14 cellular contexts compared by ENCODE assay signal in the genomic region with DNA sequence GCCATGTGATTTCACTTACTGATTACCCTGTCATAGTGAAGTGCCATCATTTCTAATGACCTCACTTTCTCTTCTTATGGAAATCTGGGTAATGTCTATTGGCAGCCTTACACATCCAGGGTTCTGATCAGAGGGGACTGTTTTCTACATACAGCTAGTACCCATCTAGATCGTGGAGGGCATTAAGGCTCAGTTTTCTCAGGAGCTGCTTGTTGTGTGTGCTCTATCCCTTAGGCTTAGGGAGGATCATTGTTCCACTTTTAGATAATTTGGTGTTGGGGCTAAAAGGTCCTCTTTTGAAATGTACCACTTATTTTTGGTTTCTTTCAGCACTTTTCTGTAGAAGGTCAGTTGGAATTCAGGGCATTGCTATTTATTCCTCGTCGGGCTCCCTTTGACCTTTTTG. TPM values are rescaled to one million over a fixed set of nuclear protein-coding genes. Genes with fewer than 3 reads are reported as not detected.
DNase-seq lines count a peak whose midpoint lies in the region; ATAC-seq and TF ChIP-seq lines count a peak whose summit lies in the region.
"Had no signal": no experiment of that assay in that cellular context is flagged by ENCODE, and none has a peak within 500 bp of the region (broad histone marks: within the 10 kb centered on the region; RNA-seq: fewer than 3 reads in every experiment).

No MANE protein-coding gene starts in this region.

- 95% methylated on average over 3 of the region's 3 CpGs for WGBS in HUES64
- WGBS in adrenal gland, 4 donors, result 41 to 55% (median 49%) methylated on average over 3 of the region's 3 CpGs
- WGBS in psoas muscle, 3 donors, result 54 to 80% (median 59%) methylated on average over 3 of the region's 3 CpGs

- peak overlapping the region; percentile 100 for H3K27ac Mint-ChIP-seq in activated T-cell treated with anti-CD3 and anti-CD28 coated beads, Interleukin-2, amount 50 U/mL, for 24 hours

- CTCF ChIA-PET in HEK293T (lab: Yijun Ruan, JAX), result no interaction called here

- peaks cover 80% of the 10 kb centered on the region for H3K36me3 ChIP-seq in HUES64 (ENCODE audit: insufficient read depth, low read length)
- peaks cover 0 to 77% of the 10 kb centered on the region in 2 donors for H3K36me3 ChIP-seq in adrenal gland (replicated peaks in 1 of 2)
- peaks cover 20 to 79% of the 10 kb centered on the region in 2 donors for H3K36me3 ChIP-seq in psoas muscle (ENCODE audit: insufficient read depth in 1 of 2, low read depth in 1 of 2)
- H3K36me3 ChIP-seq: uterus had no signal

- intact Hi-C loops in adrenal gland (cut with DNase I), result no loop called here
- intact Hi-C loops in psoas muscle (cut with DNase I), result no loop called here

- H3K4me1 Mint-ChIP-seq in activated T-cell treated with anti-CD3 and anti-CD28 coated beads, Interleukin-2, amount 50 U/mL, for 24 hours (ENCODE audit: low read depth), result peaks cover 71% of the 10 kb centered on the region

- no peak for ATAC-seq in psoas muscle
- ATAC-seq: pancreas had no signal

- H3K4me1 ChIP-seq in HUES64 (ENCODE audit: insufficient read depth, low read length), result peaks cover 15% of the 10 kb centered on the region; the same call in 1 of the 2 replicates
- H3K4me1 ChIP-seq in adrenal gland (replicated peaks in 1 of 2), result peaks cover 16 to 44% of the 10 kb centered on the region in 2 donors
- H3K4me1 ChIP-seq in psoas muscle, result peaks cover 43% of the 10 kb centered on the region

- no peaks in the 10 kb centered on the region for H3K27me3 Mint-ChIP-seq in activated T-cell treated with anti-CD3 and anti-CD28 coated beads, Interleukin-2, amount 50 U/mL, for 24 hours

- H3K36me3 Mint-ChIP-seq in activated T-cell treated with anti-CD3 and anti-CD28 coated beads, Interleukin-2, amount 50 U/mL, for 24 hours (ENCODE audit: low read depth), result peaks cover 94% of the 10 kb centered on the region

- TF ChIP-seq CTCF in adrenal gland (IDR thresholded peaks at IDR 0.05), result no peak
- TF ChIP-seq CTCF in psoas muscle (IDR thresholded peaks at IDR 0.05), result no peak
- TF ChIP-seq CTCF in foreskin fibroblast (IDR thresholded peaks at IDR 0.05; ENCODE audit: low read depth, low read length), result no peak

- H3K9me3 ChIP-seq in HUES64 (ENCODE audit: insufficient read depth, low read depth, low read length) (no peaks in the 10 kb centered on the region), adrenal gland (replicated peaks in 1 of 3) (no peaks in the 10 kb centered on the region), psoas muscle (no peaks in the 10 kb centered on the region)
- H3K9me3 ChIP-seq: pancreas, uterus had no signal

- H3K9me3 Mint-ChIP-seq in activated T-cell treated with anti-CD3 and anti-CD28 coated beads, Interleukin-2, amount 50 U/mL, for 24 hours, result no peaks in the 10 kb centered on the region

- POLR2A ChIA-PET in HEK293T (lab: Yijun Ruan, JAX), result no interaction called here

- peak overlapping the region; percentile 98 for H3K4me3 Mint-ChIP-seq in activated T-cell treated with anti-CD3 and anti-CD28 coated beads, Interleukin-2, amount 50 U/mL, for 24 hours

- H3K9ac ChIP-seq in HUES64 (ENCODE audit: low read depth, low read length), result peak overlapping the region; percentile 5; the same call in 1 of the 2 replicates

- H3K27ac ChIP-seq in HUES64 (ENCODE audit: low read depth, low read length) (peak overlapping the region; percentile 28; the same call in 1 of the 2 replicates), adrenal gland (peak overlapping the region in 3 of 5 donors; percentile 27 to 58 (median 29)), psoas muscle (peak overlapping the region; percentile 6)
- H3K27ac ChIP-seq: HL-60, pancreas, uterus had no signal

- no peak for TF ChIP-seq POLR2A in adrenal gland (IDR thresholded peaks at IDR 0.05)

- H3K27me3 ChIP-seq in HUES64 (ENCODE audit: insufficient read depth, low read length) (no peaks in the 10 kb centered on the region), adrenal gland (no peaks in the 10 kb centered on the region), psoas muscle (ENCODE audit: insufficient read depth in 3 of 3, low read length in 2 of 3) (no peaks in the 10 kb centered on the region)
- H3K27me3 ChIP-seq: pancreas, uterus had no signal

- DNase-seq in activated T-cell treated with anti-CD3 and anti-CD28 coated beads, Interleukin-2, amount 50 U/mL, for 24 hours, result no peak
- no peak for DNase-seq in activated T-cell treated with anti-CD3 and anti-CD28 coated beads for 4 hours
- no peak for DNase-seq in adrenal gland
- DNase-seq in psoas muscle, result no peak
- DNase-seq in HEK293T (ENCODE audit: extremely low spot score), result no peak
- no peak for DNase-seq in foreskin fibroblast
- DNase-seq in NCI-H226, result no peak
- DNase-seq: activated CD4-positive, alpha-beta T cell treated with anti-CD3 and anti-CD28 coated beads for 4 hours; pancreas; stimulated activated CD4-positive, alpha-beta T cell treated with anti-CD3 and anti-CD28 coated beads, Interleukin-15, amount 100 ng/mL, for 24 hours; uterus had no signal

- H3K4me3 ChIP-seq in HUES64 (ENCODE audit: low read length) (peak overlapping the region; percentile 76; the same call in 1 of the 2 replicates), adrenal gland (no peak overlapping the region), psoas muscle (peak overlapping the region; percentile 23), foreskin fibroblast (ENCODE audit: low read depth in 1 of 2, low read length in 2 of 2) (no peak overlapping the region)
- H3K4me3 ChIP-seq: pancreas, uterus had no signal

TF ChIP-seq in HEK293T, 16 proteins besides CTCF, POLR2A, EP300 and RAD21:
- TF ChIP-seq HDGF (IDR thresholded peaks at IDR 0.05; ENCODE audit: borderline replicate concordance), result no peak
- no peak for TF ChIP-seq ZNF384 (IDR thresholded peaks at IDR 0.05)
- TF ChIP-seq LEF1 (IDR thresholded peaks at IDR 0.05; ENCODE audit: borderline replicate concordance), result no peak
- TF ChIP-seq SUZ12 (IDR thresholded peaks at IDR 0.05), result no peak
- TF ChIP-seq TARDBP (IDR thresholded peaks at IDR 0.05), result no peak
- no peak for TF ChIP-seq ARNT (IDR thresholded peaks at IDR 0.05)
- no peak for TF ChIP-seq ELF4 (IDR thresholded peaks at IDR 0.05)

RNA-seq across cellular contexts. Expression of a gene that starts 3.8 kb away (rescaled TPM):
- 1,640 TPM for polyA plus RNA-seq in HUES64 (2013, experiment 1 of 2)
- polyA plus RNA-seq in HUES64 (2013, experiment 2 of 2), result 1,626 TPM
- total RNA-seq in adrenal gland (1,000 to 10,000 TPM in 3 of 8 donors, 100 to 1,000 TPM in 5; 692 to 1,293 (median 857) TPM), psoas muscle (1,000 to 10,000 TPM; 1,150 to 1,595 (median 1,339) TPM)
- polyA plus RNA-seq in adrenal gland (1,000 to 10,000 TPM in 1 of 3 donors, 100 to 1,000 TPM in 2; 275 to 2,249 (median 420) TPM), psoas muscle (1,000 to 10,000 TPM in 2 of 3 donors, 100 to 1,000 TPM in 1; 743 to 1,128 (median 1,033) TPM)

RNA-seq across cellular contexts. Expression of a gene that starts 6.6 kb away (rescaled TPM):
- polyA plus RNA-seq in HUES64 (2013, experiment 1 of 2), result 30.4 TPM
- polyA plus RNA-seq in HUES64 (2013, experiment 2 of 2), result 35.2 TPM
- total RNA-seq in adrenal gland (10 to 100 TPM; 48.5 to 79.8 (median 63.5) TPM), psoas muscle (10 to 100 TPM; 10.9 to 23.3 (median 18.0) TPM)
- polyA plus RNA-seq in adrenal gland (10 to 100 TPM; 12.7 to 37.5 (median 19.3) TPM), psoas muscle (10 to 100 TPM; 16.0 to 23.6 (median 20.8) TPM)

RNA-seq across cellular contexts. Expression of a gene that starts 14.6 kb away (rescaled TPM):
- polyA plus RNA-seq in HUES64 (2013, experiment 1 of 2), result 8.9 TPM
- 10.3 TPM for polyA plus RNA-seq in HUES64 (2013, experiment 2 of 2)
- total RNA-seq in adrenal gland (10 to 100 TPM in 5 of 8 donors, 1 to 10 TPM in 3; 4.8 to 31.2 (median 10.5) TPM), psoas muscle (1 to 10 TPM; 2.1 to 5.0 (median 3.0) TPM)
- polyA plus RNA-seq in adrenal gland (10 to 100 TPM in 2 of 3 donors, 1 to 10 TPM in 1; 5.8 to 17.0 (median 10.5) TPM), psoas muscle (1 to 10 TPM; 2.8 to 5.2 (median 4.0) TPM)

RNA-seq across cellular contexts. Expression of a gene that starts 19.5 kb away (rescaled TPM):
- polyA plus RNA-seq in HUES64 (2013, experiment 1 of 2), result 3.4 TPM
- polyA plus RNA-seq in HUES64 (2013, experiment 2 of 2), result 3.6 TPM
- total RNA-seq in adrenal gland (1 to 10 TPM in 2 of 8 donors, under 1 TPM in 4, not detected in 2; 0.07 to 3.3 (median 0.41) TPM), psoas muscle (not detected)
- polyA plus RNA-seq in adrenal gland (1 to 10 TPM in 2 of 3 donors, under 1 TPM in 1; 0.88 to 3.9 (median 1.2) TPM), psoas muscle (under 1 TPM in 2 of 3 donors, not detected in 1; 0.04 to 0.07 TPM)
- total RNA-seq: lung microvascular endothelial cell had no signal

RNA-seq across cellular contexts. Expression of a gene that starts 27.3 kb away (rescaled TPM):
- polyA plus RNA-seq in HUES64 (2013, experiment 1 of 2), result 140 TPM
- 142 TPM for polyA plus RNA-seq in HUES64 (2013, experiment 2 of 2)
- 100 to 1,000 TPM; 104 to 356 (median 186) TPM for total RNA-seq in adrenal gland
- polyA plus RNA-seq in adrenal gland, result 100 to 1,000 TPM in 2 of 3 donors, 10 to 100 TPM in 1; 51.9 to 113 (median 108) TPM
- 10 to 100 TPM; 29.6 to 80.7 (median 41.6) TPM for total RNA-seq in psoas muscle
- 10 to 100 TPM; 29.1 to 39.7 (median 39.1) TPM for polyA plus RNA-seq in psoas muscle

Comparison
In these comparisons a context has a peak if more than half of its experiments do, and no peak if none do; other contexts are left out.
1. H3K4me3 ChIP-seq: peak in HUES64 (single experiment) and psoas muscle (single experiment); none in adrenal gland (0 of 4) and foreskin fibroblast (0 of 2).
2. Peak in every context shown above with its lines, with median percentiles within 50 percentile points of each other: H3K27ac ChIP-seq.